In the genomic region with DNA sequence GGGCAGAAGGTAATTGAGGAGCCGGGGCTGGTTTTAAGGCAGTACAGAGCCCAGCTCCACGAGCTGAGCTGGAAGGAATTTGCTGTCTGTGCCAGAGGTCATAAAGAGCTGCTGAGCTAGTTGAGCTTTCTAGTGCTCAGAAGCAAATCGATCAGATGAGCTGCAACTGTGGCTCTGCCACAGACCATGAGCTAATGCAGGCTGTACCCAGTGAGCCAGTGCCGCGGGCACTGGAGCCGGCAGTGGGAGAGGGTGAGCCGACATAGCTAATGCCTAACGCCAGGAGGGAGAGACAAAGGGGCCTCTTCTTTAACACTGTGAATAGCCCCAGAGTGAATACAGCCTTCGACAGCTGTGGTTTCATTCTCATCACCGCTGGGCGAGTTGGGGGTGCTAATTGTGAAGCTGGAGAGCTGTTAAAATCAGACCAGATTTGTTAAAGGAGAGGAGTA, we compare ENCODE assay signal across 8 cellular contexts.
A peak's percentile ranks its signal among the peaks of the same experiment; 100 is the strongest.
DNase-seq lines count a peak whose midpoint lies in the region; ATAC-seq, FAIRE-seq and TF ChIP-seq lines count a peak whose summit lies in the region.

No MANE protein-coding gene starts in this region.

- no peaks in the 10 kb centered on the region for H3K4me1 Mint-ChIP-seq in CD8-positive, alpha-beta memory T cell

- CTCF ChIA-PET in OCI-LY7 (lab: Charles Lee; ENCODE audit: unreplicated experiment) = interaction anchor here (0.6 kb wide), 1 partner anchor 16 kb away, joined by 3 read pairs; no protein-coding TSS in a partner anchor
- CTCF ChIA-PET in CD8-positive, alpha-beta memory T cell (lab: Charles Lee) = no interaction called here

- H3K4me1 ChIP-seq in thoracic aorta (ENCODE audit: control insufficient read depth in 1 of 2, low read depth in 2 of 2) (peaks cover 0 to 10% of the 10 kb centered on the region in 2 donors), OCI-LY7 (ENCODE audit: insufficient read depth, low read length, poor library complexity, severe bottlenecking) (no peaks in the 10 kb centered on the region)
- H3K4me1 ChIP-seq in CD8-positive, alpha-beta memory T cell (ENCODE audit: insufficient read depth, low read length) = no peaks in the 10 kb centered on the region

- no peaks in the 10 kb centered on the region for H3K9me3 ChIP-seq in thoracic aorta
- no peaks in the 10 kb centered on the region for H3K9me3 ChIP-seq in OCI-LY7 (ENCODE audit: low read length)
- H3K9me3 ChIP-seq in CD8-positive, alpha-beta memory T cell (ENCODE audit: low read length) = no peaks in the 10 kb centered on the region

- H3K4me3 Mint-ChIP-seq in CD8-positive, alpha-beta memory T cell = no peak overlapping the region

- H2AFZ ChIP-seq in OCI-LY7 (ENCODE audit: low read length) = no peak overlapping the region

- BruUV-seq in OCI-LY7 (replicated peaks; lab: Mats Ljungman, UMichigan) = no TSS peak

- H4K20me1 ChIP-seq in OCI-LY7 (ENCODE audit: insufficient read depth, low read length) = no peaks in the 10 kb centered on the region

- POLR2A ChIA-PET in OCI-LY7 (lab: Charles Lee) = interaction anchor here (0.6 kb wide), 1 partner anchor 179 kb away, joined by 3 read pairs; no protein-coding TSS in a partner anchor
- POLR2A ChIA-PET in CD8-positive, alpha-beta memory T cell (lab: Charles Lee) = no interaction called here

- H3K4me3 ChIP-seq in bronchial epithelial cell (ENCODE audit: low read depth, low read length) (no peak overlapping the region), thoracic aorta (no peak overlapping the region), OCI-LY7 (ENCODE audit: low read depth, low read length, poor library complexity, severe bottlenecking) (no peak overlapping the region)
- no peak overlapping the region for H3K4me3 ChIP-seq in CD8-positive, alpha-beta memory T cell (ENCODE audit: low read length)

- H3K36me3 ChIP-seq in bronchial epithelial cell (ENCODE audit: control insufficient read depth, insufficient read depth, low read length) (no peaks in the 10 kb centered on the region), thoracic aorta (no peaks in the 10 kb centered on the region), OCI-LY7 (ENCODE audit: insufficient read depth, low read length) (no peaks in the 10 kb centered on the region)
- H3K36me3 ChIP-seq in CD8-positive, alpha-beta memory T cell (ENCODE audit: insufficient read depth, low read length) = no peaks in the 10 kb centered on the region

- no peak overlapping the region for H3K4me2 ChIP-seq in OCI-LY7 (ENCODE audit: low read length)

- DNase-seq in NCI-H1092 treated with DMSO at 0.1 percent for 48 hours (lab: John Stamatoyannopoulos, UW) (peak; percentile 3), bronchial epithelial cell (ENCODE audit: low read depth) (peak; percentile 31), thoracic aorta (ENCODE audit: low spot score) (no peak), MV-4-11 (lab: John Stamatoyannopoulos, UW) (no peak), OCI-LY7 (ENCODE audit: low spot score) (no peak), DMS153 (lab: John Stamatoyannopoulos, UW) (no peak)
- no peak for DNase-seq in CD8-positive, alpha-beta memory T cell

- peaks cover 0 to 8% (median 4%) of the 10 kb centered on the region in 5 donors for H3K9me3 Mint-ChIP-seq in CD8-positive, alpha-beta memory T cell

- H3K79me2 ChIP-seq in OCI-LY7 (ENCODE audit: insufficient read depth, low read depth, low read length) = no peaks in the 10 kb centered on the region

- H3K27me3 ChIP-seq in bronchial epithelial cell (ENCODE audit: control insufficient read depth, insufficient read depth, low read length) (no peaks in the 10 kb centered on the region), layer of hippocampus (ENCODE audit: control insufficient read depth, insufficient read depth, low read length) (no peaks in the 10 kb centered on the region), thoracic aorta (replicated peaks; ENCODE audit: insufficient read depth) (no peaks in the 10 kb centered on the region)
- H3K27me3 ChIP-seq in CD8-positive, alpha-beta memory T cell (ENCODE audit: insufficient read depth, low read length, poor library complexity, severe bottlenecking) = no peaks in the 10 kb centered on the region

- H3K36me3 Mint-ChIP-seq in CD8-positive, alpha-beta memory T cell = no peaks in the 10 kb centered on the region

- no peaks in the 10 kb centered on the region for H3K27me3 Mint-ChIP-seq in CD8-positive, alpha-beta memory T cell

- no peak overlapping the region for H3K27ac Mint-ChIP-seq in CD8-positive, alpha-beta memory T cell

- no peaks in the 10 kb centered on the region for H3K9me2 ChIP-seq in OCI-LY7 (ENCODE audit: insufficient read depth, low read length)

- FAIRE-seq in bronchial epithelial cell (lab: Jason Lieb, UNC) = no peak

- TF ChIP-seq CTCF in bronchial epithelial cell (IDR thresholded peaks at IDR 0.05; ENCODE audit: insufficient read depth, low read length, severe bottlenecking) = no peak
- TF ChIP-seq CTCF in thoracic aorta (IDR thresholded peaks at IDR 0.05) = no peak
- TF ChIP-seq CTCF in OCI-LY7 (conservative IDR thresholded peaks at IDR 0.05; ENCODE audit: low read length) = no peak

- peak; percentile 25 for ATAC-seq in thoracic aorta (ENCODE audit: insufficient number of reproducible peaks, low FRiP score, low read depth)

- peak overlapping the region; percentile 90 for H3K27ac ChIP-seq in layer of hippocampus (ENCODE audit: low read depth, low read length)
- H3K27ac ChIP-seq in thoracic aorta = no peak overlapping the region
- no peak overlapping the region for H3K27ac ChIP-seq in OCI-LY7 (ENCODE audit: low read depth, low read length, poor library complexity, severe bottlenecking)
- no peak overlapping the region for H3K27ac ChIP-seq in CD8-positive, alpha-beta memory T cell (ENCODE audit: low read depth, low read length)

- intact Hi-C loops in OCI-LY7 (cut with micrococcal nuclease; ENCODE audit: unreplicated experiment) = no loop called here

Comparison
In these comparisons a context has a peak if more than half of its experiments do, and no peak if none do; other contexts are left out.
1. DNase-seq: peak in NCI-H1092 treated with DMSO at 0.1 percent for 48 hours (single experiment) and bronchial epithelial cell (single experiment); none in thoracic aorta (single experiment), MV-4-11 (single experiment), OCI-LY7 (single experiment), DMS153 (single experiment) and CD8-positive, alpha-beta memory T cell (0 of 5).